In the genomic region with DNA sequence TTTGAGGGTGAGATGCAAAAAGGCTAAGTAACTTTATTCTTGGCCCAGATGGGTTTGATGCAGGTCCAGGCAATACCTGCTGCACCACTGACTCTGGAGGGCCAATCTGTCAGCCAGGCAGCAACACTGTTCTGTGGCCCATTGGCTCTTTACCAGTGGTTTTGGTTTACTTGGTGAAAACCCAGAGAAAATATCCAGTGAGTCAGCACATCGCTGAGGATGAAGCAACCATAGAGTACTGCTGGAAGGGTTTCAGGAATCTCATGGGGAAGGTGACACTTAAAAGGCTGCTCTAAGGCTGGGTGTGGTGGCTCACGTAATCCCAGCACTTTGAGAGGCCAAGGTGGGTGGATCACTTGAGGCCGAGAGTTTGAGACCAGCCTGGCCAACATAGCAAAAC, we compare ENCODE assay signal across 15 cellular contexts.
DNase-seq lines count a peak whose midpoint lies in the region; FAIRE-seq and TF ChIP-seq lines count a peak whose summit lies in the region.
"Had no signal": no experiment of that assay in that cellular context is flagged by ENCODE, and none has a peak within 500 bp of the region (broad histone marks: within the 10 kb centered on the region; RNA-seq: fewer than 3 reads in every experiment).

No MANE protein-coding gene starts in this region.

- FAIRE-seq in small intestine (lab: Jason Lieb, UNC): no peak

- 74 to 86% (median 78%) methylated on average over 3 of the region's 3 CpGs for WGBS in small intestine, 3 donors

- H3K36me3 ChIP-seq in osteoblast (ENCODE audit: insufficient read depth, low read length) (no peaks in the 10 kb centered on the region), small intestine (ENCODE audit: control insufficient read depth in 2 of 2, insufficient read depth in 2 of 2, low read length in 2 of 2) (no peaks in the 10 kb centered on the region)
- H3K36me3 ChIP-seq: left ventricle myocardium inferior, uterus had no signal

- H3K4me3 ChIP-seq in osteoblast (ENCODE audit: insufficient read depth, low read length) (no peak overlapping the region), small intestine (ENCODE audit: low read depth in 1 of 2, low read length in 2 of 2) (no peak overlapping the region)
- H3K4me3 ChIP-seq: left ventricle myocardium inferior, uterus had no signal

- H3K4me2 ChIP-seq in osteoblast (ENCODE audit: insufficient read depth, low read length): no peak overlapping the region
- H3K4me2 ChIP-seq: SK-N-SH had no signal

- no peak for TF ChIP-seq CTCF in osteoblast (IDR thresholded peaks at IDR 0.05; ENCODE audit: extremely low read depth, low read depth, low read length)

- DNase-seq in HK-2 (ENCODE audit: unreplicated experiment) (peak; percentile 17), amniotic stem cell (lab: John Stamatoyannopoulos, UW) (peak; percentile 65), glomerular visceral epithelial cell (ENCODE audit: extremely low spot score) (peak; percentile 63), osteoblast (ENCODE audit: insufficient read length, low spot score, missing footprints) (no peak), small intestine (no peak), NCI-H1417 (lab: John Stamatoyannopoulos, UW) (no peak)
- DNase-seq in stimulated activated CD4-positive, alpha-beta T cell treated with anti-CD3 and anti-CD28 coated beads, Interleukin-4, amount 100 ng/mL, for 4 hours: no peak
- DNase-seq: activated CD8-positive, alpha-beta memory T cell treated with anti-CD3 and anti-CD28 coated beads for 24 hours; activated effector memory CD4-positive, alpha-beta T cell treated with Interleukin-2 at 50 U/mL for 16 hours; hypothalamus; left ventricle myocardium inferior; naive thymus-derived CD8-positive, alpha-beta T cell; retina; SK-N-SH; uterus had no signal

- H3K9me3 ChIP-seq in osteoblast (ENCODE audit: low read depth, low read length) (no peaks in the 10 kb centered on the region), small intestine (ENCODE audit: control insufficient read depth, low read depth) (no peaks in the 10 kb centered on the region)
- H3K9me3 ChIP-seq: left ventricle myocardium inferior, SK-N-SH, uterus had no signal

- no peak overlapping the region for H3K27ac ChIP-seq in osteoblast (ENCODE audit: low read depth, low read length)
- H3K27ac ChIP-seq in small intestine (ENCODE audit: low read depth in 1 of 2, low read length in 1 of 2): no peak overlapping the region
- H3K27ac ChIP-seq: left ventricle myocardium inferior, uterus had no signal

- no peaks in the 10 kb centered on the region for H3K79me2 ChIP-seq in osteoblast (ENCODE audit: insufficient read depth, low read length)

- no peak overlapping the region for H2AFZ ChIP-seq in osteoblast (ENCODE audit: low read length)

- H4K20me1 ChIP-seq in osteoblast (ENCODE audit: insufficient read depth, low read length): no peaks in the 10 kb centered on the region

- H3K4me1 ChIP-seq in osteoblast (ENCODE audit: insufficient read depth, low read length): no peaks in the 10 kb centered on the region
- H3K4me1 ChIP-seq in small intestine (ENCODE audit: control insufficient read depth in 2 of 2, insufficient read depth in 1 of 2, low read depth in 1 of 2, low read length in 1 of 2): no peaks in the 10 kb centered on the region
- H3K4me1 ChIP-seq: left ventricle myocardium inferior, uterus had no signal

- H3K27me3 ChIP-seq in osteoblast (ENCODE audit: insufficient read depth, low read length) (no peaks in the 10 kb centered on the region), small intestine (ENCODE audit: control insufficient read depth in 2 of 2, insufficient read depth in 2 of 2, low read length in 2 of 2) (no peaks in the 10 kb centered on the region)
- H3K27me3 ChIP-seq: uterus had no signal

Comparison
In these comparisons a context has a peak if more than half of its experiments do, and no peak if none do; other contexts are left out.
1. DNase-seq: peak in HK-2 (single experiment), amniotic stem cell (single experiment) and glomerular visceral epithelial cell (single experiment); none in stimulated activated CD4-positive, alpha-beta T cell treated with anti-CD3 and anti-CD28 coated beads, Interleukin-4, amount 100 ng/mL, for 4 hours (0 of 2), osteoblast (single experiment), small intestine (single experiment) and NCI-H1417 (0 of 3).